In the genomic region with DNA sequence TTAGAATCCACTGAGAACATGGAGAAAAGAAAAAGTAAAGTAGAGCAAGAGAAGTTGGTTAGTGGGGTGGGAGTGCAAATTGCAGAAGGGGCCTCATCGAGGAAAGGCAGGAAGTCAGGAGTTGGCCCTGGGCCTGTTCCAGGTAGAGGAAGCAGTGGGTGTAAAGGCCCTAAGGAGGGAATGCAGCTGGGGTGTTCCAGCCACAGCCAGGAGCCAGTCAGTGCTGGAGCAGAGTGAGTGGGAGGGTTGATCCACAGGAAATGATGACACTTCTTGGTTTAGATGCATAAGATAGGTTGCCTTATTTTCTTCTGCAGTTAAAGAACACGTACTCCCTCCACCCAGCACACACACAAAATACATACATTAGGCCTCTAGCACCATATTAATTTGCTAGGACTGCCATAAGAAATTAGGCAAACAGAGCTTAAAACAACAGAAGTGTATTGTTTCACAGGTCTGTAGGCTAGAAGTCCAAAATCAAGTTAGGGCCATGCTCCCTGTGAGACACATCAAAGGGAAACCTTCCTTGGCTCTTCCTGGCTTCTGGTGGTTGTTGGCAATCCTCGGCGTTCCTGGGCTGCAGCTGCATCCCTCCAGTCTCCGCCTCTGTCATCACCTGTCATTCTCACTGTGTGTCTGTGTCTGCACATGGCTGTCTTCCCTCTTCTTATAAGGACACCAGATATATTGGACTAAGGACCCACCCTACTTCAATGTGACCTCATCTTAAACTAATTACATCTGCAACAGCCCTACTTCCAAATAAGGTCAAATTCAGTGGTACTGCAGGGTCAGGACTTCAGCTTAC, we compare ENCODE assay signal across 1 cellular context.
TF ChIP-seq lines count a peak whose summit lies in the region.

No MANE protein-coding gene starts in this region.

TF ChIP-seq in GM23338, 12 proteins besides CTCF, POLR2A, EP300 and RAD21 (continued from another document):
- TF ChIP-seq, protein P1, sequence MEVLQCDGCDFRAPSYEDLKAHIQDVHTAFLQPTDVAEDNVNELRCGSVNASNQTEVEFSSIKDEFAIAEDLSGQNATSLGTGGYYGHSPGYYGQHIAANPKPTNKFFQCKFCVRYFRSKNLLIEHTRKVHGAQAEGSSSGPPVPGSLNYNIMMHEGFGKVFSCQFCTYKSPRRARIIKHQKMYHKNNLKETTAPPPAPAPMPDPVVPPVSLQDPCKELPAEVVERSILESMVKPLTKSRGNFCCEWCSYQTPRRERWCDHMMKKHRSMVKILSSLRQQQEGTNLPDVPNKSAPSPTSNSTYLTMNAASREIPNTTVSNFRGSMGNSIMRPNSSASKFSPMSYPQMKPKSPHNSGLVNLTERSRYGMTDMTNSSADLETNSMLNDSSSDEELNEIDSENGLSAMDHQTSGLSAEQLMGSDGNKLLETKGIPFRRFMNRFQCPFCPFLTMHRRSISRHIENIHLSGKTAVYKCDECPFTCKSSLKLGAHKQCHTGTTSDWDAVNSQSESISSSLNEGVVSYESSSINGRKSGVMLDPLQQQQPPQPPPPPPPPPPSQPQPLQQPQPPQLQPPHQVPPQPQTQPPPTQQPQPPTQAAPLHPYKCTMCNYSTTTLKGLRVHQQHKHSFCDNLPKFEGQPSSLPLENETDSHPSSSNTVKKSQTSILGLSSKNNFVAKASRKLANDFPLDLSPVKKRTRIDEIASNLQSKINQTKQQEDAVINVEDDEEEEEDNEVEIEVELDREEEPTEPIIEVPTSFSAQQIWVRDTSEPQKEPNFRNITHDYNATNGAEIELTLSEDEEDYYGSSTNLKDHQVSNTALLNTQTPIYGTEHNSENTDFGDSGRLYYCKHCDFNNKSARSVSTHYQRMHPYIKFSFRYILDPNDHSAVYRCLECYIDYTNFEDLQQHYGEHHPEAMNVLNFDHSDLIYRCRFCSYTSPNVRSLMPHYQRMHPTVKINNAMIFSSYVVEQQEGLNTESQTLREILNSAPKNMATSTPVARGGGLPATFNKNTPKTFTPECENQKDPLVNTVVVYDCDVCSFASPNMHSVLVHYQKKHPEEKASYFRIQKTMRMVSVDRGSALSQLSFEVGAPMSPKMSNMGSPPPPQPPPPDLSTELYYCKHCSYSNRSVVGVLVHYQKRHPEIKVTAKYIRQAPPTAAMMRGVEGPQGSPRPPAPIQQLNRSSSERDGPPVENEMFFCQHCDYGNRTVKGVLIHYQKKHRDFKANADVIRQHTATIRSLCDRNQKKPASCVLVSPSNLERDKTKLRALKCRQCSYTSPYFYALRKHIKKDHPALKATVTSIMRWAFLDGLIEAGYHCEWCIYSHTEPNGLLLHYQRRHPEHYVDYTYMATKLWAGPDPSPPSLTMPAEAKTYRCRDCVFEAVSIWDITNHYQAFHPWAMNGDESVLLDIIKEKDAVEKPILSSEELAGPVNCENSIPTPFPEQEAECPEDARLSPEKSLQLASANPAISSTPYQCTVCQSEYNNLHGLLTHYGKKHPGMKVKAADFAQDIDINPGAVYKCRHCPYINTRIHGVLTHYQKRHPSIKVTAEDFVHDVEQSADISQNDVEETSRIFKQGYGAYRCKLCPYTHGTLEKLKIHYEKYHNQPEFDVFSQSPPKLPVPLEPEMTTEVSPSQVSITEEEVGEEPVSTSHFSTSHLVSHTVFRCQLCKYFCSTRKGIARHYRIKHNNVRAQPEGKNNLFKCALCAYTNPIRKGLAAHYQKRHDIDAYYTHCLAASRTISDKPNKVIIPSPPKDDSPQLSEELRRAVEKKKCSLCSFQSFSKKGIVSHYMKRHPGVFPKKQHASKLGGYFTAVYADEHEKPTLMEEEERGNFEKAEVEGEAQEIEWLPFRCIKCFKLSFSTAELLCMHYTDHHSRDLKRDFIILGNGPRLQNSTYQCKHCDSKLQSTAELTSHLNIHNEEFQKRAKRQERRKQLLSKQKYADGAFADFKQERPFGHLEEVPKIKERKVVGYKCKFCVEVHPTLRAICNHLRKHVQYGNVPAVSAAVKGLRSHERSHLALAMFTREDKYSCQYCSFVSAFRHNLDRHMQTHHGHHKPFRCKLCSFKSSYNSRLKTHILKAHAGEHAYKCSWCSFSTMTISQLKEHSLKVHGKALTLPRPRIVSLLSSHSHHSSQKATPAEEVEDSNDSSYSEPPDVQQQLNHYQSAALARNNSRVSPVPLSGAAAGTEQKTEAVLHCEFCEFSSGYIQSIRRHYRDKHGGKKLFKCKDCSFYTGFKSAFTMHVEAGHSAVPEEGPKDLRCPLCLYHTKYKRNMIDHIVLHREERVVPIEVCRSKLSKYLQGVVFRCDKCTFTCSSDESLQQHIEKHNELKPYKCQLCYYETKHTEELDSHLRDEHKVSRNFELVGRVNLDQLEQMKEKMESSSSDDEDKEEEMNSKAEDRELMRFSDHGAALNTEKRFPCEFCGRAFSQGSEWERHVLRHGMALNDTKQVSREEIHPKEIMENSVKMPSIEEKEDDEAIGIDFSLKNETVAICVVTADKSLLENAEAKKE (CRISPR knock-in tag; IDR thresholded peaks at IDR 0.05), result no peak
- no peak for TF ChIP-seq NANOG (IDR thresholded peaks at IDR 0.05; ENCODE audit: borderline replicate concordance)
